30 cellular contexts compared by ENCODE assay signal in genomic region chr1:39863177-39863576, GRCh38.
"Had no signal": no experiment of that assay in that cellular context is flagged by ENCODE, and none has a peak within 500 bp of the region (broad histone marks: within the 10 kb centered on the region; RNA-seq: fewer than 3 reads in every experiment).

No MANE protein-coding gene starts in this region.

- H3K4me3 ChIP-seq: left lung, lower lobe of right lung, ovary, right atrium auricular region, skin epidermis, suprapubic skin, thoracic aorta, tibial artery, upper lobe of right lung had no signal

- FAIRE-seq: islet of Langerhans, kidney, urothelium cell line had no signal

- H3K27me3 Mint-ChIP-seq: naive B cell; progenitor cell of endocrine pancreas; stimulated activated naive B cell treated with anti-CD40 and anti-IgM and Interleukin-4, amounts not matched to agents 10 μg/mL and 1 μg/mL and 100 μg/mL, for 72 hours; stimulated activated naive CD8-positive, alpha-beta T cell treated with anti-CD3 and anti-CD28 coated beads, Interleukin-15, Interleukin-2, amounts not matched to agents 100 ng/mL and 50 ng/mL, for 24 hours had no signal

- H3K4me3 Mint-ChIP-seq: immature natural killer cell; mesothelial cell of epicardium; naive B cell; natural killer cell; nephron progenitor cell; stimulated activated naive B cell treated with anti-CD40 and anti-IgM and Interleukin-4, amounts not matched to agents 10 μg/mL and 1 μg/mL and 100 μg/mL, for 72 hours; stimulated activated naive CD8-positive, alpha-beta T cell treated with anti-CD3 and anti-CD28 coated beads, Interleukin-15, Interleukin-2, amounts not matched to agents 100 ng/mL and 50 ng/mL, for 24 hours had no signal

- H3K9me3 ChIP-seq: left lung, lower lobe of right lung, ovary, right atrium auricular region, suprapubic skin, thoracic aorta, tibial artery, upper lobe of right lung had no signal

- DNase-seq: hypothalamus; immature natural killer cell; kidney; left colon; left lung; lower lobe of right lung; mammary epithelial cell; mesenchymal stem cell; naive B cell; natural killer cell; nephron progenitor cell; ovary; stimulated activated CD4-positive, alpha-beta T cell treated with anti-CD3 and anti-CD28 coated beads, Interleukin-12 subunit alpha, Interleukin-12 subunit beta, amount 100 ng/mL, for 4 hours; stimulated activated CD4-positive, alpha-beta T cell treated with anti-CD3 and anti-CD28 coated beads, Interleukin-15, amount 100 ng/mL, for 24 hours; stimulated activated CD4-positive, alpha-beta T cell treated with anti-CD3 and anti-CD28 coated beads, Interleukin-2, amount 100 ng/mL, for 24 hours; stimulated activated CD4-positive, alpha-beta T cell treated with anti-CD3 and anti-CD28 coated beads, Interleukin-4, amount 100 ng/mL, for 1 hour; stimulated activated naive B cell treated with anti-CD40 and anti-IgM and Interleukin-4, amounts not matched to agents 10 μg/mL and 1 μg/mL and 100 μg/mL, for 72 hours; tibial artery; trophoblast cell; upper lobe of right lung had no signal

- H3K27me3 ChIP-seq: left lung, ovary, right atrium auricular region, suprapubic skin, tibial artery, upper lobe of right lung had no signal

- ATAC-seq: left colon; left lung; lower lobe of right lung; natural killer cell; sciatic nerve; stimulated activated naive B cell treated with anti-CD40 and anti-IgM and Interleukin-4, amounts not matched to agents 10 μg/mL and 1 μg/mL and 100 μg/mL, for 72 hours; upper lobe of right lung had no signal

- H3K4me1 Mint-ChIP-seq: nephron progenitor cell had no signal

- H3K9me3 Mint-ChIP-seq: immature natural killer cell; naive B cell; natural killer cell; stimulated activated naive B cell treated with anti-CD40 and anti-IgM and Interleukin-4, amounts not matched to agents 10 μg/mL and 1 μg/mL and 100 μg/mL, for 72 hours; stimulated activated naive CD8-positive, alpha-beta T cell treated with anti-CD3 and anti-CD28 coated beads, Interleukin-15, Interleukin-2, amounts not matched to agents 100 ng/mL and 50 ng/mL, for 24 hours had no signal

- H3K4me1 ChIP-seq: left lung, lower lobe of right lung, tibial artery, upper lobe of right lung had no signal

- H3K36me3 ChIP-seq: left lung, ovary, right atrium auricular region, thoracic aorta, tibial artery, upper lobe of right lung had no signal

- H3K36me3 Mint-ChIP-seq: natural killer cell had no signal

- H3K27ac ChIP-seq: left lung, lower lobe of right lung, ovary, right atrium auricular region, skin epidermis, suprapubic skin, thoracic aorta, tibial artery, upper lobe of right lung had no signal

- H3K27ac Mint-ChIP-seq: immature natural killer cell; mesothelial cell of epicardium; naive B cell; natural killer cell; nephron progenitor cell; stimulated activated naive CD8-positive, alpha-beta T cell treated with anti-CD3 and anti-CD28 coated beads, Interleukin-15, Interleukin-2, amounts not matched to agents 100 ng/mL and 50 ng/mL, for 24 hours had no signal
